In genomic region chr5:91280062-91280941, GRCh38 we compare ENCODE assay signal across 8 cellular contexts.
DNase-seq lines count a peak whose midpoint lies in the region; ATAC-seq lines count a peak whose summit lies in the region.

No MANE protein-coding gene starts in this region.

- H3K4ac ChIP-seq in mesenchymal stem cell (ENCODE audit: low read depth in 1 of 2, low read length in 2 of 2): peak overlapping the region; percentile 84 to 95

- peak overlapping the region; percentile 98 to 99 for H3K18ac ChIP-seq in mesenchymal stem cell (ENCODE audit: low read depth in 1 of 2, low read length in 2 of 2)

- peak overlapping the region in 1 of 2 experiments; percentile 88 for H3K14ac ChIP-seq in mesenchymal stem cell (ENCODE audit: low read length in 2 of 2)

- peak overlapping the region in 1 of 2 experiments; percentile 83 for H3K23ac ChIP-seq in mesenchymal stem cell (ENCODE audit: low read length in 2 of 2)

- peak overlapping the region; percentile 95 for H3K4me2 ChIP-seq in mesenchymal stem cell (ENCODE audit: low read length, poor library complexity, severe bottlenecking)

- H3K36me3 ChIP-seq in CD4-positive, CD25-positive, alpha-beta regulatory T cell (ENCODE audit: control insufficient read depth, insufficient read depth, low read length): no peaks in the 10 kb centered on the region
- no peaks in the 10 kb centered on the region for H3K36me3 ChIP-seq in mesenchymal stem cell (ENCODE audit: control insufficient read depth in 1 of 2, insufficient read depth in 2 of 2, low read depth in 1 of 2, low read length in 2 of 2)

- H2BK12ac ChIP-seq in mesenchymal stem cell (ENCODE audit: low read length in 2 of 2): peak overlapping the region; percentile 4 to 99

- 3% methylated on average over 37 of the region's 54 CpGs for WGBS in mesenchymal stem cell

- peak overlapping the region; percentile 79 for H2AK5ac ChIP-seq in mesenchymal stem cell (ENCODE audit: low read length, severe bottlenecking)

- peak; percentile 72 to 87 (median 75) for DNase-seq in CD4-positive, CD25-positive, alpha-beta regulatory T cell
- peak; percentile 53 for DNase-seq in NCI-H82 treated with DMSO at 0.1 percent for 48 hours (lab: John Stamatoyannopoulos, UW; ENCODE audit: unreplicated experiment)
- peak; percentile 74 to 90 (median 85) for DNase-seq in activated CD8-positive, alpha-beta memory T cell treated with anti-CD3 and anti-CD28 coated beads for 48 hours (ENCODE audit: low read depth in 2 of 3, low spot score in 2 of 3)
- DNase-seq in effector memory CD8-positive, alpha-beta T cell: peak; percentile 79 to 80 (median 79)
- DNase-seq in mesenchymal stem cell: peak; percentile 98
- DNase-seq in stimulated activated CD8-positive, alpha-beta memory T cell treated with anti-CD3 and anti-CD28 coated beads, Interleukin-12 subunit alpha, Interleukin-12 subunit beta, amount 100 ng/mL, for 24 hours (ENCODE audit: extremely low read depth): peak; percentile 77

- H4K91ac ChIP-seq in mesenchymal stem cell (ENCODE audit: low read length): peak overlapping the region; percentile 100

- H3K79me1 ChIP-seq in mesenchymal stem cell (replicated peaks; ENCODE audit: low read length, poor library complexity, severe bottlenecking): no peaks in the 10 kb centered on the region

- H3K9me3 ChIP-seq in CD4-positive, CD25-positive, alpha-beta regulatory T cell (ENCODE audit: control insufficient read depth in 2 of 2, low read length in 2 of 2): no peaks in the 10 kb centered on the region
- no peaks in the 10 kb centered on the region for H3K9me3 ChIP-seq in mesenchymal stem cell (ENCODE audit: control insufficient read depth, low read length)

- H2BK15ac ChIP-seq in mesenchymal stem cell (ENCODE audit: low read depth, poor library complexity, severe bottlenecking): peak overlapping the region; percentile 98

- H3K27me3 ChIP-seq in CD4-positive, CD25-positive, alpha-beta regulatory T cell (ENCODE audit: control insufficient read depth, insufficient read depth, low read length): no peaks in the 10 kb centered on the region
- H3K27me3 ChIP-seq in mesenchymal stem cell (ENCODE audit: control insufficient read depth in 1 of 2, insufficient read depth in 1 of 2, low read length in 2 of 2): no peaks in the 10 kb centered on the region

- peak overlapping the region; percentile 80 to 95 (median 90) for H3K4me3 Mint-ChIP-seq in CD4-positive, CD25-positive, alpha-beta regulatory T cell
- H3K4me3 Mint-ChIP-seq in effector memory CD8-positive, alpha-beta T cell: peak overlapping the region; percentile 85 to 89

- H3K9me3 Mint-ChIP-seq in CD4-positive, CD25-positive, alpha-beta regulatory T cell: peaks cover 0 to 5% (median 0%) of the 10 kb centered on the region in 7 donors
- no peaks in the 10 kb centered on the region for H3K9me3 Mint-ChIP-seq in effector memory CD8-positive, alpha-beta T cell

- H3K9ac ChIP-seq in mesenchymal stem cell (ENCODE audit: low read length): peak overlapping the region; percentile 94

- H3K27me3 Mint-ChIP-seq in CD4-positive, CD25-positive, alpha-beta regulatory T cell: no peaks in the 10 kb centered on the region
- H3K27me3 Mint-ChIP-seq in effector memory CD8-positive, alpha-beta T cell: no peaks in the 10 kb centered on the region

- no peak overlapping the region for H2AFZ ChIP-seq in mesenchymal stem cell (ENCODE audit: low read depth, low read length)

- H3K4me1 ChIP-seq in CD4-positive, CD25-positive, alpha-beta regulatory T cell (ENCODE audit: control insufficient read depth, insufficient read depth, low read length, poor library complexity, severe bottlenecking): peaks cover 17% of the 10 kb centered on the region
- H3K4me1 ChIP-seq in mesenchymal stem cell (ENCODE audit: control insufficient read depth, insufficient read depth, low read depth, low read length): peaks cover 11% of the 10 kb centered on the region

- H3K36me3 Mint-ChIP-seq in CD4-positive, CD25-positive, alpha-beta regulatory T cell: no peaks in the 10 kb centered on the region
- H3K36me3 Mint-ChIP-seq in effector memory CD8-positive, alpha-beta T cell (ENCODE audit: insufficient read depth): peaks cover 17% of the 10 kb centered on the region

- peak overlapping the region; percentile 97 for H2BK5ac ChIP-seq in mesenchymal stem cell (ENCODE audit: low read depth, low read length, poor library complexity, severe bottlenecking)

- H3K27ac ChIP-seq in CD4-positive, CD25-positive, alpha-beta regulatory T cell (ENCODE audit: insufficient read depth, low read length, poor library complexity, severe bottlenecking): peak overlapping the region; percentile 59
- peak overlapping the region; percentile 96 for H3K27ac ChIP-seq in mesenchymal stem cell (ENCODE audit: low read length, poor library complexity, severe bottlenecking)

- peak overlapping the region; percentile 97 for H4K8ac ChIP-seq in mesenchymal stem cell (ENCODE audit: low read length)

- peak overlapping the region; percentile 90 for H3K4me3 ChIP-seq in CD4-positive, CD25-positive, alpha-beta regulatory T cell (ENCODE audit: low read depth, low read length)
- peak overlapping the region; percentile 63 to 74 for H3K4me3 ChIP-seq in mesenchymal stem cell (ENCODE audit: insufficient read depth in 1 of 2, low read depth in 1 of 2, low read length in 2 of 2)

- peaks cover 5 to 28% (median 24%) of the 10 kb centered on the region in 4 donors for H3K4me1 Mint-ChIP-seq in CD4-positive, CD25-positive, alpha-beta regulatory T cell
- peaks cover 14 to 20% of the 10 kb centered on the region in 2 donors for H3K4me1 Mint-ChIP-seq in effector memory CD8-positive, alpha-beta T cell (ENCODE audit: low read depth in 2 of 2)

- peak overlapping the region; percentile 80 to 93 (median 84) for H3K27ac Mint-ChIP-seq in CD4-positive, CD25-positive, alpha-beta regulatory T cell
- H3K27ac Mint-ChIP-seq in effector memory CD8-positive, alpha-beta T cell: peak overlapping the region; percentile 94

- peak; percentile 88 to 89 for ATAC-seq in CD4-positive, CD25-positive, alpha-beta regulatory T cell (ENCODE audit: low read depth in 2 of 2)
- peak; percentile 93 for ATAC-seq in GM19395 (IDR thresholded peaks at IDR 0.05; ENCODE audit: unreplicated experiment)
- peak; percentile 80 for ATAC-seq in HG03558 (IDR thresholded peaks at IDR 0.05; ENCODE audit: extremely low read depth, unreplicated experiment)
- peak; percentile 91 for ATAC-seq in effector memory CD8-positive, alpha-beta T cell (replicated peaks)

- peak overlapping the region; percentile 99 for H2BK120ac ChIP-seq in mesenchymal stem cell (ENCODE audit: low read depth, low read length)

Comparison
In these comparisons a context has a peak if more than half of its experiments do, and no peak if none do; other contexts are left out.
1. Peak in every context shown above with its lines: DNase-seq, ATAC-seq, H3K4me3 ChIP-seq and H3K27ac ChIP-seq.